Comparison of ENCODE assay signal across 1 cellular context in genomic region chr1:47298025-47298699, GRCh38.
TF ChIP-seq lines count a peak whose summit lies in the region.

No MANE protein-coding gene starts in this region.

TF ChIP-seq in HepG2, 621 proteins besides CTCF, POLR2A, EP300 and RAD21:
- TF ChIP-seq ZNF891 (CRISPR knock-in tag; IDR thresholded peaks at IDR 0.05) (no peak), FOXA1 (IDR thresholded peaks at IDR 0.05) (no peak), FOXA1 (CRISPR knock-in tag; IDR thresholded peaks at IDR 0.05) (no peak), TRIM24 (CRISPR knock-in tag; IDR thresholded peaks at IDR 0.05) (no peak), KLF15 (CRISPR knock-in tag; IDR thresholded peaks at IDR 0.05; ENCODE audit: borderline replicate concordance) (no peak), ZNF362 (CRISPR knock-in tag; IDR thresholded peaks at IDR 0.05; ENCODE audit: borderline replicate concordance) (no peak), E2F1 (CRISPR knock-in tag; IDR thresholded peaks at IDR 0.05) (no peak), ZNF432 (CRISPR knock-in tag; IDR thresholded peaks at IDR 0.05; ENCODE audit: borderline replicate concordance) (no peak), HNF1A (IDR thresholded peaks at IDR 0.05; ENCODE audit: low read depth) (no peak), HNF1A (CRISPR knock-in tag; IDR thresholded peaks at IDR 0.05; ENCODE audit: borderline replicate concordance) (no peak), EED (CRISPR knock-in tag; IDR thresholded peaks at IDR 0.05) (no peak)
